22 cellular contexts compared by ENCODE assay signal in the genomic region with DNA sequence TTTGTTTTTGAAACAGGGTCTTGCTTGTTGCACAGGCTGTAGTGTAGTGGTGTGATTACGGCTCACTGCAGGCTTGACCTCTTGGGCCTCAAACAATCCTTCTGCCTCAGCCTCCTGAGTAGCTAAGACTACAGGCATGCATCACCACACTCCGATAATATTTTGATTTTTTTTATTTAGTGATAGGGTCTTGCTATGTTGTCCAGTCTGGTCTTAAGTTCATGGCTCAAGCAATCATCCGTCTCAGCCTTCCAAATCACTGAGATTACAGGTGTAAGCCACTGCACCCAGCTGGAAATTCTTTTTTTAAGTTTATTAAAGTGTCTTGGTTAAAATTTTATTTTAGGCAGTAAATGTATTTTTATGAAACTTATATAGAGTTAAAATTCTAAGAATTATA.
"Had no signal": no experiment of that assay in that cellular context is flagged by ENCODE, and none has a peak within 500 bp of the region (broad histone marks: within the 10 kb centered on the region; RNA-seq: fewer than 3 reads in every experiment).

No MANE protein-coding gene starts in this region.

- H2AFZ ChIP-seq: parathyroid adenoma had no signal

- H3K4me1 Mint-ChIP-seq: stimulated activated effector memory CD8-positive, alpha-beta T cell treated with anti-CD3 and anti-CD28 coated beads, Interleukin-12 subunit alpha, Interleukin-12 subunit beta, amount 100 ng/mL, for 72 hours had no signal

- H3K27ac ChIP-seq: gastrocnemius medialis, parathyroid adenoma, stomach, suprapubic skin, tibial nerve had no signal

- DNase-seq: activated CD4-positive, alpha-beta T cell treated with anti-CD3 and anti-CD28 coated beads, Interleukin-2, amount 10 ng/mL, durations not matched to agents 24 days and 14 days; activated CD8-positive, alpha-beta memory T cell treated with anti-CD3 and anti-CD28 coated beads, Interleukin-2, amount 10 ng/mL, durations not matched to agents 7 days and 5 days; activated CD8-positive, alpha-beta T cell treated with anti-CD3 and anti-CD28 coated beads for 36 hours; activated effector memory CD4-positive, alpha-beta T cell treated with anti-CD3 and anti-CD28 coated beads, Interleukin-2, amount 50 U/mL, for 16 hours; activated T-cell treated with anti-CD3 and anti-CD28 coated beads for 4 hours; aorta; caudate nucleus; effector memory CD4-positive, alpha-beta T cell; gastrocnemius medialis; head of caudate nucleus; hypothalamus; left ventricle myocardium superior; stimulated activated CD4-positive, alpha-beta T cell treated with anti-CD3 and anti-CD28 coated beads, Interleukin-1b, Interleukin-23, amount 100 ng/mL, for 48 hours; stomach had no signal

- H3K9me3 ChIP-seq: gastrocnemius medialis, stomach, suprapubic skin had no signal

- H3K36me3 ChIP-seq: brain microvascular endothelial cell, gastrocnemius medialis, stomach, suprapubic skin, tibial nerve had no signal

- H3K27ac Mint-ChIP-seq: activated CD4-positive, alpha-beta T cell treated with anti-CD3 and anti-CD28 coated beads, Interleukin-2, amount 10 ng/mL, durations not matched to agents 24 days and 14 days; activated CD8-positive, alpha-beta memory T cell treated with anti-CD3 and anti-CD28 coated beads, Interleukin-2, amount 10 ng/mL, durations not matched to agents 7 days and 5 days; activated CD8-positive, alpha-beta T cell treated with anti-CD3 and anti-CD28 coated beads for 36 hours; activated naive CD4-positive, alpha-beta T cell treated with anti-CD3 and anti-CD28 coated beads, Interleukin-2, amount 50 U/mL, for 24 hours; natural killer cell treated with Interleukin-12 subunit alpha and Interleukin-12 subunit beta and Interleukin-15 and Interleukin-18, amount 100 ng/mL, for 72 hours; stimulated activated effector memory CD8-positive, alpha-beta T cell treated with anti-CD3 and anti-CD28 coated beads, Interleukin-12 subunit alpha, Interleukin-12 subunit beta, amount 100 ng/mL, for 72 hours had no signal

- H3K9ac ChIP-seq: parathyroid adenoma had no signal

- H3K4me1 ChIP-seq: gastrocnemius medialis, parathyroid adenoma, stomach, tibial nerve had no signal

- H3K9me3 Mint-ChIP-seq: activated CD8-positive, alpha-beta T cell treated with anti-CD3 and anti-CD28 coated beads for 36 hours; activated naive CD4-positive, alpha-beta T cell treated with anti-CD3 and anti-CD28 coated beads, Interleukin-2, amount 50 U/mL, for 24 hours; natural killer cell treated with Interleukin-12 subunit alpha and Interleukin-12 subunit beta and Interleukin-15 and Interleukin-18, amount 100 ng/mL, for 72 hours; stimulated activated effector memory CD8-positive, alpha-beta T cell treated with anti-CD3 and anti-CD28 coated beads, Interleukin-12 subunit alpha, Interleukin-12 subunit beta, amount 100 ng/mL, for 72 hours had no signal

- H3K79me2 ChIP-seq: parathyroid adenoma had no signal

- H3K4me3 ChIP-seq: gastrocnemius medialis, stomach, suprapubic skin, tibial nerve had no signal

- H3K27me3 ChIP-seq: brain microvascular endothelial cell, gastrocnemius medialis, stomach, suprapubic skin, tibial nerve had no signal

- H3K4me3 Mint-ChIP-seq: activated CD4-positive, alpha-beta T cell treated with anti-CD3 and anti-CD28 coated beads, Interleukin-2, amount 10 ng/mL, durations not matched to agents 24 days and 14 days; activated CD8-positive, alpha-beta memory T cell treated with anti-CD3 and anti-CD28 coated beads, Interleukin-2, amount 10 ng/mL, durations not matched to agents 7 days and 5 days; activated CD8-positive, alpha-beta T cell treated with anti-CD3 and anti-CD28 coated beads for 36 hours; activated naive CD4-positive, alpha-beta T cell treated with anti-CD3 and anti-CD28 coated beads, Interleukin-2, amount 50 U/mL, for 24 hours; natural killer cell treated with Interleukin-12 subunit alpha and Interleukin-12 subunit beta and Interleukin-15 and Interleukin-18, amount 100 ng/mL, for 72 hours; stimulated activated effector memory CD8-positive, alpha-beta T cell treated with anti-CD3 and anti-CD28 coated beads, Interleukin-12 subunit alpha, Interleukin-12 subunit beta, amount 100 ng/mL, for 72 hours had no signal

- H3K36me3 Mint-ChIP-seq: activated CD8-positive, alpha-beta memory T cell treated with anti-CD3 and anti-CD28 coated beads, Interleukin-2, amount 10 ng/mL, durations not matched to agents 7 days and 5 days; activated naive CD4-positive, alpha-beta T cell treated with anti-CD3 and anti-CD28 coated beads, Interleukin-2, amount 50 U/mL, for 24 hours; natural killer cell treated with Interleukin-12 subunit alpha and Interleukin-12 subunit beta and Interleukin-15 and Interleukin-18, amount 100 ng/mL, for 72 hours; stimulated activated effector memory CD8-positive, alpha-beta T cell treated with anti-CD3 and anti-CD28 coated beads, Interleukin-12 subunit alpha, Interleukin-12 subunit beta, amount 100 ng/mL, for 72 hours had no signal

- ATAC-seq: activated CD8-positive, alpha-beta memory T cell treated with anti-CD3 and anti-CD28 coated beads, Interleukin-2, amount 10 ng/mL, durations not matched to agents 7 days and 5 days; gastrocnemius medialis; left ventricle myocardium superior; right cardiac atrium had no signal

- H3K27me3 Mint-ChIP-seq: activated CD8-positive, alpha-beta memory T cell treated with anti-CD3 and anti-CD28 coated beads, Interleukin-2, amount 10 ng/mL, durations not matched to agents 7 days and 5 days; activated CD8-positive, alpha-beta T cell treated with anti-CD3 and anti-CD28 coated beads for 36 hours; activated naive CD4-positive, alpha-beta T cell treated with anti-CD3 and anti-CD28 coated beads, Interleukin-2, amount 50 U/mL, for 24 hours had no signal
